ENCODE assay signal across 25 cellular contexts in the genomic region with DNA sequence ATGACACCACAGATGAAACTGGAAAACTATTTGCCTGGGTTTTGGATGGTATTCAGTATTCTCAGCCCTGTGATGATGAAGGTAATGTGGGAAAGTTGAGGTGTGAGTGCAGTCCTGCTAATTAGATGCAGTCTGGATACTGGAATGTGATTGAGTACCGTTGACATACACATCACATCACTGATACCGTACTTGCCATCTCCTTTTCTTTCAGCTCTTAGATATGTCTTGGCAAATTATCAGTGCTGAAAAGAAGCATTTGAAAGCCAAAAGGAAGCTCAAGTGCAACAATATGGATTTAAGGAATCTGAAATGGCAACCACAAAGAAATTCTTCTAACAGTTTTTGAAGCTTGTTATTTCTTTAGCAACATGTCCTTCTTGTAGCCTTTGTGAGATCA.
A peak's percentile ranks its signal among the peaks of the same experiment; 100 is the strongest.
DNase-seq lines count a peak whose midpoint lies in the region; ATAC-seq, FAIRE-seq and TF ChIP-seq lines count a peak whose summit lies in the region.
"Had no signal": no experiment of that assay in that cellular context is flagged by ENCODE, and none has a peak within 500 bp of the region (broad histone marks: within the 10 kb centered on the region; RNA-seq: fewer than 3 reads in every experiment).

No MANE protein-coding gene starts in this region.

- H3K27me3 Mint-ChIP-seq in astrocyte (ENCODE audit: low read depth, unreplicated experiment): no peaks in the 10 kb centered on the region
- H3K27me3 Mint-ChIP-seq: CD4-positive, alpha-beta memory T cell had no signal

- H3K4me2 ChIP-seq in DND-41 (ENCODE audit: insufficient read depth, low read length) (no peak overlapping the region), astrocyte (ENCODE audit: low read length) (no peak overlapping the region)
- H3K4me2 ChIP-seq: BLaER1 had no signal

- H3K36me3 ChIP-seq in DND-41 (ENCODE audit: insufficient read depth, low read length) (no peaks in the 10 kb centered on the region), astrocyte (ENCODE audit: insufficient read depth, low read length) (no peaks in the 10 kb centered on the region), transverse colon (no peaks in the 10 kb centered on the region)
- H3K36me3 ChIP-seq: BE2C, BLaER1 had no signal

- H4K20me1 ChIP-seq in DND-41 (ENCODE audit: insufficient read depth, low read length): no peaks in the 10 kb centered on the region
- H4K20me1 ChIP-seq in astrocyte (ENCODE audit: insufficient read depth, low read length): no peaks in the 10 kb centered on the region
- H4K20me1 ChIP-seq: BLaER1 had no signal

- 80 to 96% methylated on average over 2 of the region's 2 CpGs for WGBS in transverse colon (ENCODE audit: low coverage in 1 of 2), 2 donors

- TF ChIP-seq POLR2A in transverse colon (IDR thresholded peaks at IDR 0.05): no peak

- H3K9ac ChIP-seq in DND-41 (ENCODE audit: low read depth, low read length) (no peak overlapping the region), astrocyte (ENCODE audit: low read length) (no peak overlapping the region)
- H3K9ac ChIP-seq: BLaER1 had no signal

- no peaks in the 10 kb centered on the region for H3K9me3 Mint-ChIP-seq in astrocyte (ENCODE audit: unreplicated experiment)
- H3K9me3 Mint-ChIP-seq: CD14-positive monocyte; CD4-positive, alpha-beta memory T cell; CD8-positive, alpha-beta memory T cell had no signal

- H3K9me3 ChIP-seq in DND-41 (ENCODE audit: insufficient read depth, low read length, severe bottlenecking) (no peaks in the 10 kb centered on the region), astrocyte (ENCODE audit: insufficient read depth, low read depth, low read length) (no peaks in the 10 kb centered on the region), transverse colon (no peaks in the 10 kb centered on the region)
- H3K9me3 ChIP-seq: BE2C had no signal

- H3K27ac ChIP-seq in DND-41 (ENCODE audit: low read length) (0 out of 2 replicates have a peak overlapping the region, but pooled peaks have one; percentile 9), astrocyte (ENCODE audit: low read depth, low read length) (no peak overlapping the region), transverse colon (no peak overlapping the region)
- H3K27ac ChIP-seq: BLaER1 had no signal

- H3K27me3 ChIP-seq in DND-41 (ENCODE audit: insufficient read depth, low read length, poor library complexity): no peaks in the 10 kb centered on the region
- no peaks in the 10 kb centered on the region for H3K27me3 ChIP-seq in astrocyte (ENCODE audit: insufficient read depth, low read length)
- H3K27me3 ChIP-seq in transverse colon: no peaks in the 10 kb centered on the region
- H3K27me3 ChIP-seq: BE2C, BLaER1 had no signal

- H3K79me2 ChIP-seq in DND-41 (ENCODE audit: insufficient read depth, low read length): no peaks in the 10 kb centered on the region
- no peaks in the 10 kb centered on the region for H3K79me2 ChIP-seq in astrocyte (ENCODE audit: insufficient read depth, low read length)

- H3K4me3 Mint-ChIP-seq in astrocyte (ENCODE audit: unreplicated experiment): no peak overlapping the region
- H3K4me3 Mint-ChIP-seq: CD14-positive monocyte; CD4-positive, alpha-beta memory T cell; CD4-positive, CD25-positive, alpha-beta regulatory T cell; CD8-positive, alpha-beta memory T cell had no signal

- intact Hi-C loops in transverse colon (cut with DNase I; ENCODE audit: low total_unique reads): no loop called here
- intact Hi-C loops in posterior cingulate gyrus (cut with DNase I): no loop called here

- in situ Hi-C loops in transverse colon (cut with MboI; ENCODE audit: low pct_ligation_motif_present in 1 of 4, low pct_unique_long_range_greater_than_20kb in 1 of 4, low sequenced_read_pairs in 3 of 4): no loop called here

- peak; percentile 29 for FAIRE-seq in astrocyte (lab: Jason Lieb, UNC)
- FAIRE-seq: A204.1, G401.6, GM12891, GM19239 had no signal

- H2AFZ ChIP-seq in DND-41 (ENCODE audit: low read depth, low read length) (no peak overlapping the region), astrocyte (ENCODE audit: low read depth, low read length) (no peak overlapping the region)

- no peak for ATAC-seq in DND-41 (ENCODE audit: insufficient read depth, low read depth)

- H3K4me1 Mint-ChIP-seq in astrocyte (ENCODE audit: low read depth, unreplicated experiment): peaks cover 26% of the 10 kb centered on the region

- no peaks in the 10 kb centered on the region for H3K36me3 Mint-ChIP-seq in astrocyte (ENCODE audit: low read depth, unreplicated experiment)
- H3K36me3 Mint-ChIP-seq: CD14-positive monocyte; CD4-positive, alpha-beta memory T cell; CD4-positive, CD25-positive, alpha-beta regulatory T cell had no signal

- TF ChIP-seq CTCF in DND-41 (IDR thresholded peaks at IDR 0.05; ENCODE audit: borderline replicate concordance, extremely low read depth, low read length, poor library complexity, severe bottlenecking): no peak
- TF ChIP-seq CTCF in astrocyte (IDR thresholded peaks at IDR 0.05; ENCODE audit: insufficient read depth, low read depth, low read length): no peak
- TF ChIP-seq CTCF in transverse colon (IDR thresholded peaks at IDR 0.05): no peak

- TF ChIP-seq EP300 in transverse colon (IDR thresholded peaks at IDR 0.05; ENCODE audit: low read depth): no peak

- H3K4me1 ChIP-seq in DND-41 (ENCODE audit: insufficient read depth, low read length) (peaks cover 76% of the 10 kb centered on the region), astrocyte (ENCODE audit: insufficient read depth, low read length) (peaks cover 28% of the 10 kb centered on the region), transverse colon (peaks cover 0 to 16% (median 5%) of the 10 kb centered on the region in 4 donors)
- H3K4me1 ChIP-seq: BE2C had no signal

- DNase-seq in DND-41 (no peak), astrocyte (ENCODE audit: low read depth) (peak; percentile 60), fibroblast of peridontal ligament (ENCODE audit: extremely low read depth) (peak; percentile 16), transverse colon (no peak), posterior cingulate gyrus (no peak), AML-193 (lab: John Stamatoyannopoulos, UW) (no peak)
- DNase-seq: 8988T; ACHN; BE2C; C1 segment of cervical spinal cord; CD4-positive, alpha-beta memory T cell; CD4-positive, CD25-positive, alpha-beta regulatory T cell; CD8-positive, alpha-beta memory T cell; COR-L47; DMS 273 treated with DMSO at 0.1 percent for 48 hours; DMS153; DMS53; DMS79; GF-D8 had no signal

- H3K4me3 ChIP-seq in DND-41 (ENCODE audit: low read depth in 1 of 2, low read length in 2 of 2) (no peak overlapping the region), astrocyte (ENCODE audit: insufficient read depth, low read depth, low read length) (no peak overlapping the region), transverse colon (no peak overlapping the region)
- H3K4me3 ChIP-seq: BLaER1 had no signal

- no peak overlapping the region for H3K27ac Mint-ChIP-seq in astrocyte (ENCODE audit: unreplicated experiment)
- H3K27ac Mint-ChIP-seq: CD14-positive monocyte; CD4-positive, CD25-positive, alpha-beta regulatory T cell; CD8-positive, alpha-beta memory T cell had no signal

Comparison
In these comparisons a context has a peak if more than half of its experiments do, and no peak if none do; other contexts are left out.
1. DNase-seq: peak in astrocyte (single experiment) and fibroblast of peridontal ligament (single experiment); none in DND-41 (single experiment), transverse colon (single experiment), posterior cingulate gyrus (0 of 10) and AML-193 (0 of 2).